Comparison of ENCODE assay signal across 15 cellular contexts in genomic region chr19:11111771-11112144, GRCh38. TPM values are rescaled to one million over a fixed set of nuclear protein-coding genes. Genes with fewer than 3 reads are reported as not detected.
DNase-seq lines count a peak whose midpoint lies in the region; ATAC-seq, FAIRE-seq and TF ChIP-seq lines count a peak whose summit lies in the region.
"Had no signal": no experiment of that assay in that cellular context is flagged by ENCODE, and none has a peak within 500 bp of the region (broad histone marks: within the 10 kb centered on the region; RNA-seq: fewer than 3 reads in every experiment).

No MANE protein-coding gene starts in this region.

- in situ Hi-C loops in HepG2 (cut with HindIII; ENCODE audit: extremely low pct_ligation_motif_present, low pct_unique_long_range_greater_than_20kb): no loop called here

- H3K4me3 ChIP-seq in right lobe of liver (no peak overlapping the region), HepG2 (replicated peaks in 1 of 3; ENCODE audit: insufficient read depth in 1 of 3, low read depth in 2 of 3, low read length in 3 of 3) (no peak overlapping the region), lower lobe of right lung (no peak overlapping the region), SJCRH30 (no peak overlapping the region), MM.1S (ENCODE audit: low read length) (no peak overlapping the region)
- H3K4me3 ChIP-seq: GM12878, K562, Peyer's patch had no signal

- H3K4me1 ChIP-seq in right lobe of liver (peaks cover 0 to 18% (median 6%) of the 10 kb centered on the region in 4 donors), HepG2 (ENCODE audit: insufficient read depth, low read length) (no peaks in the 10 kb centered on the region), lower lobe of right lung (no peaks in the 10 kb centered on the region), SJCRH30 (no peaks in the 10 kb centered on the region), MM.1S (ENCODE audit: low read length) (peaks cover 9% of the 10 kb centered on the region)

- intact Hi-C loops in right lobe of liver (cut with DNase I) (loop anchor here in 1 of 2 donors (10.0 kb wide), 1 partner anchor 77 kb away; no protein-coding TSS in a partner anchor), HepG2 (cut with micrococcal nuclease; ENCODE audit: unreplicated experiment) (no loop called here), lower lobe of right lung (cut with DNase I) (no loop called here)

- TF ChIP-seq CTCF in right lobe of liver (IDR thresholded peaks at IDR 0.05): no peak
- no peak for TF ChIP-seq CTCF in HepG2 (CRISPR knock-in tag; IDR thresholded peaks at IDR 0.05)
- no peak for TF ChIP-seq CTCF in lower lobe of right lung (IDR thresholded peaks at IDR 0.05)
- TF ChIP-seq CTCF in MM.1S (IDR thresholded peaks at IDR 0.05; ENCODE audit: low read length): no peak

- peaks cover 5% of the 10 kb centered on the region for H3K79me2 ChIP-seq in HepG2 (ENCODE audit: insufficient read depth, low read length)
- H3K79me2 ChIP-seq in MM.1S (ENCODE audit: low read length): peaks cover 55% of the 10 kb centered on the region

- no peak for TF ChIP-seq EP300 in HepG2 (IDR thresholded peaks at IDR 0.05; ENCODE audit: low read depth in 2 of 2, low read length in 2 of 2)
- TF ChIP-seq EP300 in HepG2 (CRISPR knock-in tag; IDR thresholded peaks at IDR 0.05; ENCODE audit: borderline replicate concordance): no peak

- CTCF ChIA-PET in HepG2 (lab: Yijun Ruan, JAX; ENCODE audit: low intra/inter-chr PET ratio, low total read pairs): no interaction called here

- H3K4me2 ChIP-seq in HepG2 (ENCODE audit: low read depth, low read length) (no peak overlapping the region), MM.1S (ENCODE audit: low read depth, low read length) (no peak overlapping the region)

- ATAC-seq in right lobe of liver: peak in 3 of 4 donors; percentile 1 to 3 (median 3)
- ATAC-seq in HepG2: no peak; the same call in 2 of the 3 replicates
- ATAC-seq in lower lobe of right lung: peak; percentile 2 to 5
- no peak for ATAC-seq in HG02973 (IDR thresholded peaks at IDR 0.05; ENCODE audit: unreplicated experiment)
- ATAC-seq: Right ventricle myocardium inferior had no signal

- H3K36me3 ChIP-seq in right lobe of liver (peaks cover 14 to 100% (median 62%) of the 10 kb centered on the region in 4 donors), HepG2 (replicated peaks in 1 of 2; ENCODE audit: control insufficient read depth in 1 of 2, insufficient read depth in 2 of 2, low read length in 2 of 2) (peaks cover 45 to 85% of the 10 kb centered on the region in 2 experiments; a peak in 4 of 5 replicates), lower lobe of right lung (peaks cover 98% of the 10 kb centered on the region), SJCRH30 (peaks cover 89% of the 10 kb centered on the region), MM.1S (replicated peaks; ENCODE audit: insufficient read depth, low read length) (peaks cover 31% of the 10 kb centered on the region)

- 80% methylated on average over 2 of the region's 8 CpGs for WGBS in right lobe of liver (ENCODE audit: insufficient coverage, low coverage, low lambda C conversion rate, missing lambda C conversion rate)
- WGBS in HepG2 (ENCODE audit: low lambda C conversion rate): 97% methylated on average over 8 of the region's 8 CpGs

- H3F3A ChIP-seq in MM.1S (ENCODE audit: insufficient read depth, low read length): peaks cover 20% of the 10 kb centered on the region; the same call in 1 of the 2 replicates

- H4K20me1 ChIP-seq in HepG2 (ENCODE audit: insufficient read depth, low read length) (peaks cover 27% of the 10 kb centered on the region), MM.1S (ENCODE audit: insufficient read depth, low read length) (peaks cover 9% of the 10 kb centered on the region)

- no peak overlapping the region for H3K9ac ChIP-seq in HepG2 (ENCODE audit: insufficient read depth, low read depth, low read length)
- no peak overlapping the region for H3K9ac ChIP-seq in MM.1S (ENCODE audit: low read length)

- H3K9me3 ChIP-seq in right lobe of liver (no peaks in the 10 kb centered on the region), HepG2 (ENCODE audit: low read length) (no peaks in the 10 kb centered on the region), lower lobe of right lung (no peaks in the 10 kb centered on the region), SJCRH30 (replicated peaks) (no peaks in the 10 kb centered on the region), MM.1S (replicated peaks; ENCODE audit: insufficient read depth, low read length) (no peaks in the 10 kb centered on the region)
- H3K9me3 ChIP-seq: Peyer's patch had no signal

- no peak overlapping the region for H3K27ac ChIP-seq in right lobe of liver
- no peak overlapping the region for H3K27ac ChIP-seq in HepG2 (ENCODE audit: extremely low read length, insufficient read depth, low read length)
- no peak overlapping the region for H3K27ac ChIP-seq in lower lobe of right lung
- H3K27ac ChIP-seq in SJCRH30: no peak overlapping the region
- H3K27ac ChIP-seq in MM.1S (ENCODE audit: low read length): no peak overlapping the region
- H3K27ac ChIP-seq: Peyer's patch had no signal

- POLR2A ChIA-PET in HepG2 (lab: Yijun Ruan, JAX): interaction anchor here (0.7 to 1.8 kb wide), 2 partner anchors 17 to 709 kb away, joined by 3 to 5 read pairs; partner anchors contain the start of gene CDC37

- TF ChIP-seq RAD21 in HepG2 (CRISPR knock-in tag; IDR thresholded peaks at IDR 0.05): no peak

- TF ChIP-seq POLR2A in right lobe of liver (IDR thresholded peaks at IDR 0.05): no peak
- TF ChIP-seq POLR2A in HepG2 (IDR thresholded peaks at IDR 0.05; ENCODE audit: insufficient read depth in 1 of 2, low read depth in 2 of 2, low read length in 2 of 2): no peak

- no peak for DNase-seq in right lobe of liver
- DNase-seq in HepG2 (ENCODE audit: low spot score): no peak
- peak; percentile 25 for DNase-seq in NCI-H69 (lab: John Stamatoyannopoulos, UW)
- no peak for DNase-seq in lower lobe of right lung
- no peak for DNase-seq in SJCRH30
- no peak for DNase-seq in MM.1S
- DNase-seq: CD4-positive, CD25-positive, alpha-beta regulatory T cell; DND-41; NCI-H1694; NCI-H2081 treated with DMSO at 0.1 percent for 48 hours; Peyer's patch had no signal

- H2AFZ ChIP-seq in HepG2 (ENCODE audit: low read length) (no peak overlapping the region), MM.1S (ENCODE audit: low read length) (no peak overlapping the region)

- no TSS peak for BruUV-seq in HepG2 (replicated peaks; lab: Mats Ljungman, UMichigan)

- H3K27me3 ChIP-seq in right lobe of liver (no peaks in the 10 kb centered on the region), HepG2 (ENCODE audit: control insufficient read depth in 1 of 2, insufficient read depth in 2 of 2, low read length in 2 of 2) (no peaks in the 10 kb centered on the region), lower lobe of right lung (ENCODE audit: low read depth) (no peaks in the 10 kb centered on the region), SJCRH30 (no peaks in the 10 kb centered on the region), MM.1S (replicated peaks; ENCODE audit: insufficient read depth, low read length) (no peaks in the 10 kb centered on the region)
- H3K27me3 ChIP-seq: Peyer's patch had no signal

- no peak for FAIRE-seq in HepG2 (lab: Jason Lieb, UNC)
- FAIRE-seq: GM12878, K562 had no signal

- H3K9me2 ChIP-seq in MM.1S (replicated peaks; ENCODE audit: insufficient read depth, low read length): no peaks in the 10 kb centered on the region

RNA-seq across cellular contexts. Expression of gene LDLR, which starts 22.5 kb away (rescaled TPM):
- total RNA-seq in right lobe of liver (100 to 1,000 TPM in 1 of 6 experiments, 10 to 100 TPM in 4, 1 to 10 TPM in 1; 8.6 to 117 (median 26.8) TPM), HepG2 (2016; rRNA removed; fragmentation: Illumina TruSeq; extraction: Trizol) (24.0 and 51.6 TPM in 2 replicates), lower lobe of right lung (147 TPM)
- total RNA-seq in HepG2 (2016; cell fraction: cytosol; rRNA removed; fragmentation: Illumina TruSeq; extraction: Trizol; ENCODE audit: low read depth): 18.8 and 19.8 TPM in 2 replicates
- total RNA-seq in HepG2 (2016; cell fraction: insoluble cytoplasmic fraction; rRNA removed; fragmentation: Illumina TruSeq; extraction: Trizol): 20.6 and 54.1 TPM in 2 replicates
- total RNA-seq in HepG2 (2016; cell fraction: membrane; rRNA removed; fragmentation: Illumina TruSeq; extraction: Trizol): 25.2 and 30.7 TPM in 2 replicates
- 55.9 and 71.2 TPM in 2 replicates for total RNA-seq in HepG2 (2016; cell fraction: nucleus; rRNA removed; fragmentation: Illumina TruSeq; extraction: Trizol)
- polyA plus RNA-seq in HepG2 (2011; rRNA removed): 92.5 and 135 TPM in 2 replicates
- polyA plus RNA-seq in HepG2 (2011; cell fraction: cytosol; rRNA removed): 45.7 and 58.8 TPM in 2 replicates
- polyA plus RNA-seq in HepG2 (2011; cell fraction: nucleus; rRNA removed): 95.8 and 112 TPM in 2 replicates
- polyA plus RNA-seq in HepG2 (2012): 45.0 and 107 TPM in 2 replicates
- 3.2 and 4.4 TPM in 2 replicates for polyA plus RNA-seq in HepG2 (2016; cell fraction: cytosol; fragmentation: Illumina TruSeq; extraction: Trizol; ENCODE audit: low read depth)
- polyA plus RNA-seq in HepG2 (2016; cell fraction: insoluble cytoplasmic fraction; fragmentation: Illumina TruSeq; extraction: Trizol; ENCODE audit: low read depth): 11.3 and 19.1 TPM in 2 replicates
- polyA plus RNA-seq in HepG2 (2016; cell fraction: membrane; fragmentation: Illumina TruSeq; extraction: Trizol; ENCODE audit: low read depth): 6.6 and 7.9 TPM in 2 replicates
- polyA plus RNA-seq in HepG2 (2016; cell fraction: nucleus; fragmentation: Illumina TruSeq; extraction: Trizol; ENCODE audit: insufficient read depth, low read depth): 79.1 and 81.9 TPM in 2 replicates
- 183 and 246 TPM in 2 replicates for polyA minus RNA-seq in HepG2 (2011; rRNA and poly(A)+ RNA removed; ENCODE audit: low replicate concordance)
- polyA minus RNA-seq in HepG2 (2011; cell fraction: cytosol; rRNA and poly(A)+ RNA removed): 98.4 and 116 TPM in 2 replicates
- polyA minus RNA-seq in HepG2 (2011; cell fraction: nucleus; rRNA and poly(A)+ RNA removed): 110 and 155 TPM in 2 replicates
- 51.6 and 57.0 TPM in 2 replicates for total RNA-seq in SJCRH30 (2014; rRNA removed; shearing (Covaris generic))

RNA-seq across cellular contexts. Expression of gene SPC24, which starts 43.8 kb away (rescaled TPM):
- 1 to 10 TPM in 5 of 6 experiments, under 1 TPM in 1; 0.90 to 3.8 (median 2.2) TPM for total RNA-seq in right lobe of liver
- 46.2 and 63.2 TPM in 2 replicates for total RNA-seq in HepG2 (2016; rRNA removed; fragmentation: Illumina TruSeq; extraction: Trizol)
- 7.6 and 7.9 TPM in 2 replicates for total RNA-seq in HepG2 (2016; cell fraction: cytosol; rRNA removed; fragmentation: Illumina TruSeq; extraction: Trizol; ENCODE audit: low read depth)
- total RNA-seq in HepG2 (2016; cell fraction: insoluble cytoplasmic fraction; rRNA removed; fragmentation: Illumina TruSeq; extraction: Trizol): 47.6 and 55.0 TPM in 2 replicates
- total RNA-seq in HepG2 (2016; cell fraction: membrane; rRNA removed; fragmentation: Illumina TruSeq; extraction: Trizol): 21.9 and 24.3 TPM in 2 replicates
- 24.3 and 25.4 TPM in 2 replicates for total RNA-seq in HepG2 (2016; cell fraction: nucleus; rRNA removed; fragmentation: Illumina TruSeq; extraction: Trizol)
- polyA plus RNA-seq in HepG2 (2011; rRNA removed): 8.8 and 10.0 TPM in 2 replicates
- 6.3 and 10.5 TPM in 2 replicates for polyA plus RNA-seq in HepG2 (2011; cell fraction: cytosol; rRNA removed)
- polyA plus RNA-seq in HepG2 (2011; cell fraction: nucleus; rRNA removed): 10.2 and 12.2 TPM in 2 replicates
- polyA plus RNA-seq in HepG2 (2012): 3.9 and 8.5 TPM in 2 replicates
- 3.0 and 3.9 TPM in 2 replicates for polyA plus RNA-seq in HepG2 (2016; cell fraction: cytosol; fragmentation: Illumina TruSeq; extraction: Trizol; ENCODE audit: low read depth)
- polyA plus RNA-seq in HepG2 (2016; cell fraction: insoluble cytoplasmic fraction; fragmentation: Illumina TruSeq; extraction: Trizol; ENCODE audit: low read depth): 26.0 and 27.0 TPM in 2 replicates
- 7.2 and 8.5 TPM in 2 replicates for polyA plus RNA-seq in HepG2 (2016; cell fraction: membrane; fragmentation: Illumina TruSeq; extraction: Trizol; ENCODE audit: low read depth)
- 31.6 and 34.4 TPM in 2 replicates for polyA plus RNA-seq in HepG2 (2016; cell fraction: nucleus; fragmentation: Illumina TruSeq; extraction: Trizol; ENCODE audit: insufficient read depth, low read depth)
- 27.2 and 131 TPM in 2 replicates for polyA minus RNA-seq in HepG2 (2011; rRNA and poly(A)+ RNA removed; ENCODE audit: low replicate concordance)
- 11.4 and 21.7 TPM in 2 replicates for polyA minus RNA-seq in HepG2 (2011; cell fraction: cytosol; rRNA and poly(A)+ RNA removed)
- polyA minus RNA-seq in HepG2 (2011; cell fraction: nucleus; rRNA and poly(A)+ RNA removed): 8.6 and 9.8 TPM in 2 replicates
- 1.8 TPM for total RNA-seq in lower lobe of right lung
- total RNA-seq in SJCRH30 (2014; rRNA removed; shearing (Covaris generic)): 61.3 and 70.3 TPM in 2 replicates

Comparison
In these comparisons a context has a peak if more than half of its experiments do, and no peak if none do; other contexts are left out.
1. ATAC-seq: peak in right lobe of liver (3 of 4) and lower lobe of right lung (2 of 2); none in HepG2 (single experiment) and HG02973 (single experiment).